21 cellular contexts compared by ENCODE assay signal in genomic region chr2:164302786-164303185, GRCh38.
DNase-seq lines count a peak whose midpoint lies in the region; ATAC-seq and TF ChIP-seq lines count a peak whose summit lies in the region.
"Had no signal": no experiment of that assay in that cellular context is flagged by ENCODE, and none has a peak within 500 bp of the region (broad histone marks: within the 10 kb centered on the region; RNA-seq: fewer than 3 reads in every experiment).

No MANE protein-coding gene starts in this region.

- H3K27ac Mint-ChIP-seq in brain, result peak overlapping the region in 4 of 5 experiments; percentile 25 to 86 (median 68)

- DNase-seq in right lobe of liver, result no peak
- no peak for DNase-seq in NCI-H1048 (lab: John Stamatoyannopoulos, UW)
- no peak for DNase-seq in AG08396 (ENCODE audit: low spot score)
- DNase-seq in brain microvascular endothelial cell, result no peak
- DNase-seq: Calu3, DMS79 treated with DMSO at 0.1 percent for 48 hours, GM23248, IMR-90, KG1, MG63, NCI-H2029, NCI-H446 treated with DMSO at 0.1 percent for 48 hours, NCI-H526, SHP77, T-helper 1 cell had no signal

- H3K27me3 ChIP-seq in HUES48 (ENCODE audit: control insufficient read depth, insufficient read depth, low read length), result no peaks in the 10 kb centered on the region
- H3K27me3 ChIP-seq in iPS-20b (ENCODE audit: insufficient read depth, low read length), result no peaks in the 10 kb centered on the region
- H3K27me3 ChIP-seq in right lobe of liver, result no peaks in the 10 kb centered on the region
- H3K27me3 ChIP-seq in brain microvascular endothelial cell (replicated peaks), result no peaks in the 10 kb centered on the region
- H3K27me3 ChIP-seq: MG63 had no signal

- no peaks in the 10 kb centered on the region for H3K9me3 ChIP-seq in HUES48 (ENCODE audit: control insufficient read depth, insufficient read depth, low read length)
- no peaks in the 10 kb centered on the region for H3K9me3 ChIP-seq in iPS-20b (ENCODE audit: insufficient read depth, low read depth, low read length)
- no peaks in the 10 kb centered on the region for H3K9me3 ChIP-seq in right lobe of liver
- H3K9me3 ChIP-seq: MG63 had no signal

- H3K4me1 Mint-ChIP-seq in brain, result peaks cover 5% of the 10 kb centered on the region

- no peaks in the 10 kb centered on the region for H3K36me3 ChIP-seq in HUES48 (ENCODE audit: control insufficient read depth, insufficient read depth, low read length)
- H3K36me3 ChIP-seq in iPS-20b (ENCODE audit: insufficient read depth, low read depth, low read length), result no peaks in the 10 kb centered on the region
- no peaks in the 10 kb centered on the region for H3K36me3 ChIP-seq in right lobe of liver
- H3K36me3 ChIP-seq in brain microvascular endothelial cell (replicated peaks), result no peaks in the 10 kb centered on the region
- H3K36me3 ChIP-seq: MG63 had no signal

- intact Hi-C loops in right lobe of liver (cut with DNase I), result no loop called here

- no peak for TF ChIP-seq POLR2A in right lobe of liver (IDR thresholded peaks at IDR 0.05)

- in situ Hi-C loops in brain microvascular endothelial cell (cut with HindIII; ENCODE audit: low pct_ligation_motif_present, low sequenced_read_pairs), result no loop called here

- 45% methylated on average over 4 of the region's 4 CpGs for WGBS in right lobe of liver (ENCODE audit: insufficient coverage, low coverage, low lambda C conversion rate, missing lambda C conversion rate)

- peak overlapping the region; percentile 7 for H3K27ac ChIP-seq in HUES48 (ENCODE audit: low read depth, low read length)
- no peak overlapping the region for H3K27ac ChIP-seq in iPS-20b (ENCODE audit: low read length)
- H3K27ac ChIP-seq in right lobe of liver, result no peak overlapping the region
- H3K27ac ChIP-seq in brain microvascular endothelial cell, result no peak overlapping the region
- H3K27ac ChIP-seq: GM23248, RWPE1 had no signal

- no peaks in the 10 kb centered on the region for H3K27me3 Mint-ChIP-seq in brain

- TF ChIP-seq CTCF in brain (conservative IDR thresholded peaks at IDR 0.05) (no peak), right lobe of liver (IDR thresholded peaks at IDR 0.05) (no peak), brain microvascular endothelial cell (IDR thresholded peaks at IDR 0.05; ENCODE audit: low read depth, low read length, missing control alignments) (no peak)

- H3K4me3 ChIP-seq in HUES48 (ENCODE audit: low read depth, low read length) (0 out of 2 replicates have a peak overlapping the region, but pooled peaks have one; percentile 6), iPS-20b (ENCODE audit: low read length) (peak overlapping the region; percentile 11; the same call in 1 of the 2 replicates), right lobe of liver (no peak overlapping the region), brain microvascular endothelial cell (ENCODE audit: low read depth, low read length) (no peak overlapping the region)
- H3K4me3 ChIP-seq: GM23248, MG63 had no signal

- H3K4me3 Mint-ChIP-seq in brain, result peak overlapping the region in 2 of 5 experiments; percentile 14 to 70

- no peaks in the 10 kb centered on the region for H3K36me3 Mint-ChIP-seq in brain

- H3K4me1 ChIP-seq in HUES48 (ENCODE audit: control insufficient read depth, insufficient read depth, low read length) (peaks cover 13% of the 10 kb centered on the region), iPS-20b (ENCODE audit: insufficient read depth, low read length) (peaks cover 10% of the 10 kb centered on the region; the same call in 1 of the 2 replicates), right lobe of liver (no peaks in the 10 kb centered on the region)

- peaks cover 0 to 18% (median 7%) of the 10 kb centered on the region in 5 experiments for H3K9me3 Mint-ChIP-seq in brain

- H3K9ac ChIP-seq in HUES48 (ENCODE audit: low read depth, low read length), result no peak overlapping the region
- H3K9ac ChIP-seq in iPS-20b (ENCODE audit: low read depth, low read length), result peak overlapping the region; percentile 14; the same call in 1 of the 2 replicates
- H3K9ac ChIP-seq: GM23248 had no signal

- no peak for ATAC-seq in right lobe of liver
- ATAC-seq: HCT116, Panc1 had no signal

Comparison
In these comparisons a context has a peak if more than half of its experiments do, and no peak if none do; other contexts are left out.
1. H3K4me3 ChIP-seq: peak in HUES48 (single experiment) and iPS-20b (single experiment); none in right lobe of liver (0 of 3) and brain microvascular endothelial cell (single experiment).